ENCODE assay signal across 7 cellular contexts in genomic region chr7:8159595-8159994, GRCh38.
"Had no signal": no experiment of that assay in that cellular context is flagged by ENCODE, and none has a peak within 500 bp of the region (broad histone marks: within the 10 kb centered on the region; RNA-seq: fewer than 3 reads in every experiment).

No MANE protein-coding gene starts in this region.

- H3K27ac ChIP-seq: HL-60, KMS-11 had no signal

- H3K9ac ChIP-seq: KMS-11 had no signal

- DNase-seq: Karpas-422, Kasumi-1, KBM-7, KG1 had no signal

- H3K4me2 ChIP-seq: KMS-11 had no signal

- FAIRE-seq: HTR-8/SVneo had no signal
